ENCODE assay signal across 8 cellular contexts in the genomic region with DNA sequence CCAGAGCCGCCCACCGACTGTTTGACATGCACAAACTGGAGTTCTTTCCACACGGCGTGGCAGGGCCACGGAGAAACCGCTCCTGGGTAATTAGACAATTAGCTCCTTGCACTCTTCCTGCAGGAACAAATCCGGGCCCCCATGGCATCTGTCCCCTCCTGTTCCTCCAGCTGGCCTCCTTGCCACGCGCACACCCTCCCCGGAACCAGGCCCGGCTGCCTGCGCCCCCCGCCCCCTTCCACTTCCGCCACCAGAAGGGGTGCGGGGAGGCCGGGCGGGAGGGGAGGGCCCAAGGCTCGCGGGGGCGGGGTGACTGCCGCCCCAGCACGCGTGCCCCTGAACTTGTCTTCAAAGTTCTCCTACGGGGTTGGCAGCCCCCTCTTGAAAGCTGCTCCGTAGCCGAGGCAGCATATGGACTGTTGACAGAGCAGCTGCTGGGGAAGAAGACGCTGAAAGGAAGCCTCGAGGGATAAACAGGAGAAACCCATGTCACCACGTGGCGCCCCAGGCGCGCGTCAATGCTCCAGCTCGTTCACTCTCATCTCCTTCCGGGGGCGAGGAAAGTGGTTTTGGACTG.
A peak's percentile ranks its signal among the peaks of the same experiment; 100 is the strongest.
DNase-seq lines count a peak whose midpoint lies in the region; ATAC-seq lines count a peak whose summit lies in the region.

No MANE protein-coding gene starts in this region.

- peak in 4 of 6 experiments; percentile 21 to 63 (median 40) for DNase-seq in stimulated activated naive CD4-positive, alpha-beta T cell (lab: John Stamatoyannopoulos, UW)
- DNase-seq in stimulated activated naive CD4-positive, alpha-beta T cell treated with Interleukin-2 at 50 U/mL for 16 hours (lab: John Stamatoyannopoulos, UW) = no peak
- DNase-seq in activated T-cell treated with anti-CD3 and anti-CD28 coated beads for 48 hours (ENCODE audit: low read depth) (peak; percentile 1), left kidney (ENCODE audit: low read depth, low spot score) (peak; percentile 69), NCI-H345 (lab: John Stamatoyannopoulos, UW) (no peak)

- no peak for ATAC-seq in GM21381 (IDR thresholded peaks at IDR 0.05; ENCODE audit: unreplicated experiment)
- ATAC-seq in HG03432 (IDR thresholded peaks at IDR 0.05; ENCODE audit: unreplicated experiment) = no peak
- ATAC-seq in GM18907 (IDR thresholded peaks at IDR 0.05; ENCODE audit: unreplicated experiment) = no peak

Comparison
In these comparisons a context has a peak if more than half of its experiments do, and no peak if none do; other contexts are left out.
1. DNase-seq: peak in stimulated activated naive CD4-positive, alpha-beta T cell (4 of 6), activated T-cell treated with anti-CD3 and anti-CD28 coated beads for 48 hours (single experiment) and left kidney (single experiment); none in stimulated activated naive CD4-positive, alpha-beta T cell treated with Interleukin-2 at 50 U/mL for 16 hours (single experiment) and NCI-H345 (single experiment).